8 cellular contexts compared by ENCODE assay signal in the genomic region with DNA sequence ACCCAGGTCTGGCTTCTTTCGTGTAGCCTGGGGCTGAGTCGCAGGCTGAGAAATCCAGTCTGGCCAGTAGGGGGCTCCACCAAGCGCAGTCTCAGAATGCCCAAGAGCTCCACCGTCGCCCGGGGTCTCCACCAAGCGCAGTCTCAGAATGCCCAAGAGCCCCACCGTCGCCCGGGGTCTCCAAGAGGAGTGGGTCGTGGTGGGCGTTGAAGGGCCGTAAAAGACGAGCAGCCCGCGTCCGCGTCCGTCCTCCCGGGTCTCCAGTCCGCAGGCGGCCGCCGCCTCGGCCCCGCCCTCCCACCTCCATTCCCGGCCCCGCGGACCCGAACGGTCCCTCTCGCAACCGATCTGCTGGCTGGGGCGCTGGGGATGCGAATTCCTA. TPM values are rescaled to one million over a fixed set of nuclear protein-coding genes. Genes with fewer than 3 reads are reported as not detected.
DNase-seq lines count a peak whose midpoint lies in the region; ATAC-seq, FAIRE-seq and TF ChIP-seq lines count a peak whose summit lies in the region.

No MANE protein-coding gene starts in this region.

- DNase-seq in GM13976 (ENCODE audit: low spot score) (peak; percentile 85), NCI-H1092 treated with DMSO at 0.1 percent for 48 hours (lab: John Stamatoyannopoulos, UW) (peak; percentile 68), T-helper 9 cell (peak; percentile 83), astrocyte (ENCODE audit: low read depth) (peak; percentile 58), hippocampal formation (lab: John Stamatoyannopoulos, UW) (peak; percentile 74 to 82), retinal pigment epithelial cell (ENCODE audit: low read depth) (peak; percentile 35), HPDE6-E6E7 (ENCODE audit: extremely low spot score) (no peak)

- peak overlapping the region; percentile 99 for H3K9ac ChIP-seq in astrocyte (ENCODE audit: low read length)

- H3K36me3 Mint-ChIP-seq in astrocyte (ENCODE audit: low read depth, unreplicated experiment) = peaks cover 8% of the 10 kb centered on the region

- peak overlapping the region; percentile 72 for H2AFZ ChIP-seq in astrocyte (ENCODE audit: low read depth, low read length)

- in situ Hi-C loops in GM13976 (cut with MboI; ENCODE audit: low sequenced_read_pairs, unreplicated experiment) = no loop called here

- peaks cover 36% of the 10 kb centered on the region for H4K20me1 ChIP-seq in astrocyte (ENCODE audit: insufficient read depth, low read length)

- H3K27ac ChIP-seq in astrocyte (ENCODE audit: low read depth, low read length) = peak overlapping the region; percentile 99

- H3K79me2 ChIP-seq in astrocyte (ENCODE audit: insufficient read depth, low read length) = peaks cover 80% of the 10 kb centered on the region

- ATAC-seq in HG02678 (IDR thresholded peaks at IDR 0.05; ENCODE audit: unreplicated experiment) = peak; percentile 51

- H3K4me3 Mint-ChIP-seq in astrocyte (ENCODE audit: unreplicated experiment) = peak overlapping the region; percentile 94

- no peak for FAIRE-seq in astrocyte (lab: Jason Lieb, UNC)

- H3K36me3 ChIP-seq in astrocyte (ENCODE audit: insufficient read depth, low read length) = peaks cover 26% of the 10 kb centered on the region

- no peaks in the 10 kb centered on the region for H3K27me3 ChIP-seq in astrocyte (ENCODE audit: insufficient read depth, low read length)

- H3K4me1 ChIP-seq in astrocyte (ENCODE audit: insufficient read depth, low read length) = peaks cover 41% of the 10 kb centered on the region

- TF ChIP-seq CTCF in GM13976 (IDR thresholded peaks at IDR 0.05; ENCODE audit: borderline replicate concordance, control extremely low read depth, extremely low read depth, insufficient read depth, missing control alignments) = peak; percentile 82
- TF ChIP-seq CTCF in astrocyte (IDR thresholded peaks at IDR 0.05; ENCODE audit: insufficient read depth, low read depth, low read length) = peak; percentile 75
- peak; percentile 88 for TF ChIP-seq CTCF in retinal pigment epithelial cell (conservative IDR thresholded peaks at IDR 0.05; ENCODE audit: low read depth, low read length)

- peak overlapping the region; percentile 77 for H3K4me3 ChIP-seq in astrocyte (ENCODE audit: insufficient read depth, low read depth, low read length)
- H3K4me3 ChIP-seq in retinal pigment epithelial cell (ENCODE audit: low read length) = peak overlapping the region; percentile 93

- H3K4me1 Mint-ChIP-seq in astrocyte (ENCODE audit: low read depth, unreplicated experiment) = peaks cover 26% of the 10 kb centered on the region

- peak overlapping the region; percentile 98 for H3K27ac Mint-ChIP-seq in astrocyte (ENCODE audit: unreplicated experiment)

- H3K27me3 Mint-ChIP-seq in astrocyte (ENCODE audit: low read depth, unreplicated experiment) = no peaks in the 10 kb centered on the region

- peak overlapping the region; percentile 98 for H3K4me2 ChIP-seq in astrocyte (ENCODE audit: low read length)

- no peaks in the 10 kb centered on the region for H3K9me3 ChIP-seq in astrocyte (ENCODE audit: insufficient read depth, low read depth, low read length)

- peaks cover 1% of the 10 kb centered on the region for H3K9me3 Mint-ChIP-seq in astrocyte (ENCODE audit: unreplicated experiment)

RNA-seq across cellular contexts. Expression of gene ZYX, which starts 0.9 kb away (rescaled TPM):
- 477 and 523 TPM in 2 replicates for total RNA-seq in astrocyte

RNA-seq across cellular contexts. Expression of gene FAM131B, which starts 17.7 kb away (rescaled TPM):
- total RNA-seq in astrocyte = 7.6 and 8.0 TPM in 2 replicates

RNA-seq across cellular contexts. Expression of gene EPHA1, which starts 28.4 kb away (rescaled TPM):
- total RNA-seq in astrocyte = 0.96 and 2.6 TPM in 2 replicates
